Comparison of ENCODE assay signal across 21 cellular contexts in genomic region chr12:60195483-60195882, GRCh38.
A peak's percentile ranks its signal among the peaks of the same experiment; 100 is the strongest.
DNase-seq lines count a peak whose midpoint lies in the region; TF ChIP-seq lines count a peak whose summit lies in the region.
"Had no signal": no experiment of that assay in that cellular context is flagged by ENCODE, and none has a peak within 500 bp of the region (broad histone marks: within the 10 kb centered on the region; RNA-seq: fewer than 3 reads in every experiment).

No MANE protein-coding gene starts in this region.

- no peak overlapping the region for H3K4me3 Mint-ChIP-seq in Calu3 (ENCODE audit: low read depth, unreplicated experiment)
- H3K4me3 Mint-ChIP-seq: B cell; CD4-positive, CD25-positive, alpha-beta regulatory T cell; CD8-positive, alpha-beta T cell; HFFc6 had no signal

- no peak for DNase-seq in Calu3
- peak; percentile 4 for DNase-seq in amniotic epithelial cell (ENCODE audit: low read depth)
- peak; percentile 2 to 4 for DNase-seq in erythroblast (lab: John Stamatoyannopoulos, UW)
- DNase-seq in mesenchymal stem cell: peak; percentile 8
- DNase-seq in RWPE1 (ENCODE audit: low spot score): no peak
- no peak for DNase-seq in NCI-H1417 treated with DMSO at 0.1 percent for 48 hours (lab: John Stamatoyannopoulos, UW)
- DNase-seq in NCI-H1105 (lab: John Stamatoyannopoulos, UW): no peak
- DNase-seq in KBM-7: no peak
- DNase-seq: Caco-2; CD4-positive, CD25-positive, alpha-beta regulatory T cell; CD8-positive, alpha-beta T cell; DMS 273 treated with DMSO at 0.1 percent for 48 hours; DMS79 treated with DMSO at 0.1 percent for 48 hours; GF-D8; GOT3; HFFc6 had no signal

- no peak overlapping the region for H2BK15ac ChIP-seq in mesenchymal stem cell (ENCODE audit: low read depth, poor library complexity, severe bottlenecking)

- H2BK12ac ChIP-seq in mesenchymal stem cell (ENCODE audit: low read length in 2 of 2): no peak overlapping the region

- no peak overlapping the region for H4K91ac ChIP-seq in mesenchymal stem cell (ENCODE audit: low read length)

- no peaks in the 10 kb centered on the region for H3K36me3 ChIP-seq in mesenchymal stem cell (ENCODE audit: control insufficient read depth in 1 of 2, insufficient read depth in 2 of 2, low read depth in 1 of 2, low read length in 2 of 2)
- H3K36me3 ChIP-seq: BLaER1, HAP-1 had no signal

- H3K27ac Mint-ChIP-seq in Calu3 (ENCODE audit: unreplicated experiment): peak overlapping the region; percentile 29
- H3K27ac Mint-ChIP-seq: B cell; CD4-positive, CD25-positive, alpha-beta regulatory T cell; CD8-positive, alpha-beta T cell; HFFc6 had no signal

- no peak for TF ChIP-seq POLR2A in erythroblast (IDR thresholded peaks at IDR 0.05; ENCODE audit: low read length)

- TF ChIP-seq CTCF in Calu3 (IDR thresholded peaks at IDR 0.05; ENCODE audit: unreplicated experiment) (no peak), RWPE1 (conservative IDR thresholded peaks at IDR 0.05; ENCODE audit: low read depth) (no peak)

- no peak overlapping the region for H3K18ac ChIP-seq in mesenchymal stem cell (ENCODE audit: low read depth in 1 of 2, low read length in 2 of 2)

- 100% methylated on average over 1 of the region's 1 CpG for WGBS in mesenchymal stem cell

- H3K36me3 Mint-ChIP-seq in Calu3 (ENCODE audit: insufficient read depth, unreplicated experiment): no peaks in the 10 kb centered on the region
- H3K36me3 Mint-ChIP-seq: CD4-positive, CD25-positive, alpha-beta regulatory T cell; CD8-positive, alpha-beta T cell had no signal

- intact Hi-C loops in Calu3 (cut with micrococcal nuclease; ENCODE audit: unreplicated experiment): loop anchor here (10.0 kb wide), 1 partner anchor 221 kb away; no protein-coding TSS in a partner anchor

- H3K9me3 Mint-ChIP-seq in Calu3 (ENCODE audit: low read depth, unreplicated experiment): no peaks in the 10 kb centered on the region
- H3K9me3 Mint-ChIP-seq: HFFc6 had no signal

- BruUV-seq in Calu3 (replicated peaks; lab: Mats Ljungman, UMichigan): no TSS peak

- H3K4ac ChIP-seq in mesenchymal stem cell (ENCODE audit: low read depth in 1 of 2, low read length in 2 of 2): no peak overlapping the region

- H3K14ac ChIP-seq in mesenchymal stem cell (ENCODE audit: low read length in 2 of 2): no peak overlapping the region

- no peaks in the 10 kb centered on the region for H3K27me3 Mint-ChIP-seq in Calu3 (ENCODE audit: unreplicated experiment)
- H3K27me3 Mint-ChIP-seq: B cell; CD4-positive, CD25-positive, alpha-beta regulatory T cell had no signal

- no peak overlapping the region for H2AFZ ChIP-seq in mesenchymal stem cell (ENCODE audit: low read depth, low read length)

- H3K4me2 ChIP-seq in mesenchymal stem cell (ENCODE audit: low read length, poor library complexity, severe bottlenecking): no peak overlapping the region
- H3K4me2 ChIP-seq: BLaER1 had no signal

- CTCF ChIA-PET in Calu3 (lab: Charles Lee): no interaction called here
- CTCF ChIA-PET in RWPE1 (lab: Yijun Ruan, JAX): no interaction called here

- H3K79me1 ChIP-seq in mesenchymal stem cell (replicated peaks; ENCODE audit: low read length, poor library complexity, severe bottlenecking): no peaks in the 10 kb centered on the region

- H4K8ac ChIP-seq in mesenchymal stem cell (ENCODE audit: low read length): no peak overlapping the region

- H3K9me3 ChIP-seq in mesenchymal stem cell (ENCODE audit: control insufficient read depth, low read length): no peaks in the 10 kb centered on the region
- H3K9me3 ChIP-seq: BLaER1, Caco-2, HAP-1 had no signal

- in situ Hi-C loops in KBM-7 (cut with MboI; ENCODE audit: low pct_unique_long_range_greater_than_20kb, low sequenced_read_pairs): no loop called here

- no peaks in the 10 kb centered on the region for H3K4me1 ChIP-seq in mesenchymal stem cell (ENCODE audit: control insufficient read depth, insufficient read depth, low read depth, low read length)
- H3K4me1 ChIP-seq: BLaER1, Caco-2 had no signal

- no peak overlapping the region for H3K4me3 ChIP-seq in mesenchymal stem cell (ENCODE audit: insufficient read depth in 1 of 2, low read depth in 1 of 2, low read length in 2 of 2)
- H3K4me3 ChIP-seq: BLaER1, HAP-1 had no signal

- no peak overlapping the region for H2AK5ac ChIP-seq in mesenchymal stem cell (ENCODE audit: low read length, severe bottlenecking)

- POLR2A ChIA-PET in RWPE1 (lab: Yijun Ruan, JAX; ENCODE audit: low non-redundant PET): no interaction called here

- no peak overlapping the region for H3K9ac ChIP-seq in mesenchymal stem cell (ENCODE audit: low read length)
- H3K9ac ChIP-seq: BLaER1 had no signal

- no peak overlapping the region for H3K23ac ChIP-seq in mesenchymal stem cell (ENCODE audit: low read length in 2 of 2)

- H3K27ac ChIP-seq in mesenchymal stem cell (ENCODE audit: low read length, poor library complexity, severe bottlenecking) (no peak overlapping the region), RWPE1 (no peak overlapping the region)
- H3K27ac ChIP-seq: 22Rv1, BLaER1, C4-2B had no signal

- peaks cover 35% of the 10 kb centered on the region for H3K4me1 Mint-ChIP-seq in Calu3 (ENCODE audit: low read depth, unreplicated experiment)
- H3K4me1 Mint-ChIP-seq: B cell; CD4-positive, CD25-positive, alpha-beta regulatory T cell had no signal

- H3K27me3 ChIP-seq in mesenchymal stem cell (ENCODE audit: control insufficient read depth in 1 of 2, insufficient read depth in 1 of 2, low read length in 2 of 2): no peaks in the 10 kb centered on the region
- H3K27me3 ChIP-seq: BLaER1 had no signal

- H2BK5ac ChIP-seq in mesenchymal stem cell (ENCODE audit: low read depth, low read length, poor library complexity, severe bottlenecking): no peak overlapping the region

- no peak overlapping the region for H2BK120ac ChIP-seq in mesenchymal stem cell (ENCODE audit: low read depth, low read length)

Comparison
In these comparisons a context has a peak if more than half of its experiments do, and no peak if none do; other contexts are left out.
1. DNase-seq: peak in amniotic epithelial cell (single experiment), erythroblast (2 of 2) and mesenchymal stem cell (single experiment); none in Calu3 (single experiment), RWPE1 (single experiment), NCI-H1417 treated with DMSO at 0.1 percent for 48 hours (single experiment), NCI-H1105 (single experiment) and KBM-7 (single experiment).